7 cellular contexts compared by ENCODE assay signal in genomic region chr4:119402322-119403308, GRCh38.
DNase-seq lines count a peak whose midpoint lies in the region; ATAC-seq lines count a peak whose summit lies in the region.

No MANE protein-coding gene starts in this region.

- DNase-seq in SIG-M5 treated with dmso at 0.1 percent for 504 hours (lab: John Stamatoyannopoulos, UW; ENCODE audit: unreplicated experiment): peak; percentile 45

- peak; percentile 96 for ATAC-seq in GM18511 (IDR thresholded peaks at IDR 0.05; ENCODE audit: unreplicated experiment)
- peak; percentile 97 for ATAC-seq in GM19395 (IDR thresholded peaks at IDR 0.05; ENCODE audit: unreplicated experiment)
- peak; percentile 95 for ATAC-seq in GM21528 (IDR thresholded peaks at IDR 0.05; ENCODE audit: low FRiP score, unreplicated experiment)
- peak; percentile 83 for ATAC-seq in HG02678 (IDR thresholded peaks at IDR 0.05; ENCODE audit: unreplicated experiment)
- peak; percentile 59 for ATAC-seq in HG03097 (IDR thresholded peaks at IDR 0.05; ENCODE audit: low FRiP score, unreplicated experiment)
- peak; percentile 79 for ATAC-seq in HG03520 (IDR thresholded peaks at IDR 0.05; ENCODE audit: unreplicated experiment)

Comparison
In these comparisons a context has a peak if more than half of its experiments do, and no peak if none do; other contexts are left out.
1. Peak in every context shown above with its lines: DNase-seq and ATAC-seq.